Comparison of ENCODE assay signal across 13 cellular contexts in genomic region chr1:27994060-27994459, GRCh38. TPM values are rescaled to one million over a fixed set of nuclear protein-coding genes. Genes with fewer than 3 reads are reported as not detected.
DNase-seq lines count a peak whose midpoint lies in the region; ATAC-seq and TF ChIP-seq lines count a peak whose summit lies in the region.
"Had no signal": no experiment of that assay in that cellular context is flagged by ENCODE, and none has a peak within 500 bp of the region (broad histone marks: within the 10 kb centered on the region; RNA-seq: fewer than 3 reads in every experiment).

No MANE protein-coding gene starts in this region.

- H3K4me1 ChIP-seq in SJSA1 (replicated peaks), result peaks cover 20% of the 10 kb centered on the region
- H3K4me1 ChIP-seq in breast epithelium, result no peaks in the 10 kb centered on the region
- H3K4me1 ChIP-seq: pancreas had no signal

- no peaks in the 10 kb centered on the region for H3K9me3 Mint-ChIP-seq in activated T-cell treated with anti-CD3 and anti-CD28 coated beads, Interleukin-2, amount 50 U/mL, for 72 hours
- peaks cover 2% of the 10 kb centered on the region for H3K9me3 Mint-ChIP-seq in glutamatergic neuron (ENCODE audit: unreplicated experiment)
- H3K9me3 Mint-ChIP-seq: activated T-helper 2 cell treated with anti-CD3 and anti-CD28 coated beads, Interferon-gamma antibody, Interleukin-2, Interleukin-4, amounts not matched to agents 10 μg/mL and 5 μg/mL and 100 μg/mL, durations not matched to agents 14 hours and 24 hours and 36 hours; IgD-negative memory B cell had no signal

- peaks cover 4 to 13% of the 10 kb centered on the region in 2 donors for H3K36me3 Mint-ChIP-seq in activated T-cell treated with anti-CD3 and anti-CD28 coated beads, Interleukin-2, amount 50 U/mL, for 72 hours (ENCODE audit: insufficient read depth in 2 of 2)
- H3K36me3 Mint-ChIP-seq in glutamatergic neuron (ENCODE audit: unreplicated experiment), result no peaks in the 10 kb centered on the region

- TF ChIP-seq CTCF in glutamatergic neuron (IDR thresholded peaks at IDR 0.05; ENCODE audit: partially characterized antibody, unreplicated experiment) (no peak), retinal pigment epithelial cell (conservative IDR thresholded peaks at IDR 0.05; ENCODE audit: low read depth, low read length) (no peak), breast epithelium (IDR thresholded peaks at IDR 0.05) (no peak)

- intact Hi-C loops in breast epithelium (cut with DNase I; ENCODE audit: low total_unique reads), result no loop called here

- H3K4me1 Mint-ChIP-seq in activated T-cell treated with anti-CD3 and anti-CD28 coated beads, Interleukin-2, amount 50 U/mL, for 72 hours (ENCODE audit: low read depth), result peaks cover 19% of the 10 kb centered on the region
- H3K4me1 Mint-ChIP-seq in glutamatergic neuron (ENCODE audit: low read depth, unreplicated experiment), result peaks cover 7% of the 10 kb centered on the region

- H3K27ac ChIP-seq in SJSA1 (0 out of 2 replicates have a peak overlapping the region, but pooled peaks have one; percentile 21), breast epithelium (no peak overlapping the region)
- H3K27ac ChIP-seq: pancreas had no signal

- H3K4me3 Mint-ChIP-seq in activated T-cell treated with anti-CD3 and anti-CD28 coated beads, Interleukin-2, amount 50 U/mL, for 72 hours, result no peak overlapping the region
- H3K4me3 Mint-ChIP-seq in glutamatergic neuron (ENCODE audit: unreplicated experiment), result no peak overlapping the region
- H3K4me3 Mint-ChIP-seq: IgD-negative memory B cell had no signal

- H3K36me3 ChIP-seq in SJSA1, result peaks cover 75% of the 10 kb centered on the region
- H3K36me3 ChIP-seq in breast epithelium, result peaks cover 12% of the 10 kb centered on the region

- DNase-seq in activated T-cell treated with anti-CD3 and anti-CD28 coated beads, Interleukin-2, amount 50 U/mL, for 72 hours, result no peak
- DNase-seq in activated T-cell treated with anti-CD3 and anti-CD28 coated beads for 4 hours (no peak), SJSA1 (ENCODE audit: low read depth in 1 of 2, low spot score in 2 of 2) (no peak), glutamatergic neuron (no peak), retinal pigment epithelial cell (ENCODE audit: low read depth) (peak; percentile 34), T-helper 9 cell (no peak), breast epithelium (ENCODE audit: low spot score in 2 of 2) (no peak)
- DNase-seq: mesenchymal stem cell, NCI-H1436, pancreas had no signal

- no peaks in the 10 kb centered on the region for H3K27me3 Mint-ChIP-seq in activated T-cell treated with anti-CD3 and anti-CD28 coated beads, Interleukin-2, amount 50 U/mL, for 72 hours (ENCODE audit: low read depth)
- H3K27me3 Mint-ChIP-seq in glutamatergic neuron (ENCODE audit: unreplicated experiment), result no peaks in the 10 kb centered on the region
- H3K27me3 Mint-ChIP-seq: IgD-negative memory B cell had no signal

- H3K27me3 ChIP-seq in SJSA1 (replicated peaks), result no peaks in the 10 kb centered on the region
- no peaks in the 10 kb centered on the region for H3K27me3 ChIP-seq in breast epithelium
- H3K27me3 ChIP-seq: pancreas had no signal

- H3K4me3 ChIP-seq in SJSA1 (no peak overlapping the region), retinal pigment epithelial cell (ENCODE audit: low read length) (no peak overlapping the region), breast epithelium (no peak overlapping the region)
- H3K4me3 ChIP-seq: pancreas had no signal

- peak overlapping the region; percentile 86 for H3K27ac Mint-ChIP-seq in activated T-cell treated with anti-CD3 and anti-CD28 coated beads, Interleukin-2, amount 50 U/mL, for 72 hours
- peak overlapping the region; percentile 55 for H3K27ac Mint-ChIP-seq in glutamatergic neuron (ENCODE audit: unreplicated experiment)

- ATAC-seq in activated T-cell treated with anti-CD3 and anti-CD28 coated beads, Interleukin-2, amount 50 U/mL, for 72 hours (replicated peaks in 1 of 2), result no peak
- no peak for ATAC-seq in activated CD4-positive, CD25-positive, alpha-beta regulatory T cell treated with anti-CD3 and anti-CD28 coated beads, Interleukin-2, amount 50 U/mL, for 24 hours

- no peak for TF ChIP-seq POLR2A in breast epithelium (IDR thresholded peaks at IDR 0.05)

- no peaks in the 10 kb centered on the region for H3K9me3 ChIP-seq in SJSA1 (replicated peaks)
- no peaks in the 10 kb centered on the region for H3K9me3 ChIP-seq in breast epithelium
- H3K9me3 ChIP-seq: pancreas had no signal

RNA-seq across cellular contexts. Expression of gene XKR8, which starts 34.3 kb away (rescaled TPM):
- total RNA-seq in activated T-cell treated with anti-CD3 and anti-CD28 coated beads, Interleukin-2, amount 50 U/mL, for 72 hours, result 10 to 100 TPM in 1 of 2 donors, 1 to 10 TPM in 1; 8.7 to 18.9 TPM
- 2.9 and 4.9 TPM in 2 replicates for total RNA-seq in SJSA1 (2014; rRNA removed; shearing (Covaris generic))
- total RNA-seq in glutamatergic neuron (ENCODE audit: unreplicated experiment) (14.2 TPM), breast epithelium (1 to 10 TPM; 4.2 to 6.9 (median 5.6) TPM)

RNA-seq across cellular contexts. Expression of gene SMPDL3B, which starts 59.3 kb away (rescaled TPM):
- total RNA-seq in activated T-cell treated with anti-CD3 and anti-CD28 coated beads, Interleukin-2, amount 50 U/mL, for 72 hours, result 1 to 10 TPM in 1 of 2 donors, under 1 TPM in 1; 0.41 to 1.5 TPM
- total RNA-seq in SJSA1 (2014; rRNA removed; shearing (Covaris generic)), result 0.11 TPM in 1 of 2 replicates, not detected in the other
- total RNA-seq in glutamatergic neuron (ENCODE audit: unreplicated experiment) (not detected), breast epithelium (10 to 100 TPM in 2 of 3 donors, not detected in 1; 13.8 to 14.9 TPM)
